1 cellular context compared by ENCODE assay signal in genomic region chr12:106719879-106720278, GRCh38.
TF ChIP-seq lines count a peak whose summit lies in the region.

No MANE protein-coding gene starts in this region.

TF ChIP-seq in K562, 482 proteins besides CTCF, POLR2A, EP300 and RAD21 (continued from another document):
- TF ChIP-seq ZNF449 (CRISPR knock-in tag; IDR thresholded peaks at IDR 0.05) (no peak), ZBTB12 (CRISPR knock-in tag; IDR thresholded peaks at IDR 0.05) (no peak), NRF1 (conservative IDR thresholded peaks at IDR 0.05 in 1 of 2, IDR thresholded peaks at IDR 0.05 in 1 of 2) (no peak), KAT7 (CRISPR knock-in tag; IDR thresholded peaks at IDR 0.05; ENCODE audit: borderline replicate concordance) (no peak), CBFA2T3 (IDR thresholded peaks at IDR 0.05) (no peak), MBD2 (IDR thresholded peaks at IDR 0.05; ENCODE audit: borderline replicate concordance, low read depth) (no peak), MYBL2 (IDR thresholded peaks at IDR 0.05; ENCODE audit: low read depth) (no peak), MYBL2 (CRISPR knock-in tag; IDR thresholded peaks at IDR 0.05; ENCODE audit: borderline replicate concordance) (no peak)
TF ChIP-seq in K562: peak in this region for 0.
